In the genomic region with DNA sequence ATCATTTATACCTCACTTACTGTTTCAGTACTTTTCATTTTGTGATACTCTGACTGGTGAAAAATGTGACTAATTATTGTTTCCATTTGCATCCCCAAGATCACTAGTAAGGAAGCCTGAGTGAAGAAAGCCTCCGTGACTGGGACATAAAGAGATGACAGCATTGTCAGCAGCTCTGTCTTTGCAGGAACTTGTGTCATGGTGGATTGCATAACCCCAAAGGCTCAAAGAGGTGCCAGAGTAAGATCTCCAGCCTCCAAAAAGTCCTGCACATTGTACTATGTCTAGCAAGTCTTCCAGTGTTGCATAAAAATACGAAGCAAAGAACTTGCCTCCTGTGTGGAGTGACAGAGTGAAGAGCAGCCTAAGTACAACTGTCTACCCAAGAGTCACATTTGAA, we compare ENCODE assay signal across 21 cellular contexts.
A peak's percentile ranks its signal among the peaks of the same experiment; 100 is the strongest.
DNase-seq lines count a peak whose midpoint lies in the region; ATAC-seq and TF ChIP-seq lines count a peak whose summit lies in the region.
"Had no signal": no experiment of that assay in that cellular context is flagged by ENCODE, and none has a peak within 500 bp of the region (broad histone marks: within the 10 kb centered on the region; RNA-seq: fewer than 3 reads in every experiment).

No MANE protein-coding gene starts in this region.

- no peaks in the 10 kb centered on the region for H3K9me3 ChIP-seq in esophagus muscularis mucosa

- H3K36me3 ChIP-seq in esophagus muscularis mucosa = no peaks in the 10 kb centered on the region

- peaks cover 5% of the 10 kb centered on the region for H3K9me3 Mint-ChIP-seq in activated CD4-positive, alpha-beta T cell treated with anti-CD3 and anti-CD28 coated beads, Interleukin-2, amount 10 ng/mL, durations not matched to agents 24 days and 14 days
- no peaks in the 10 kb centered on the region for H3K9me3 Mint-ChIP-seq in activated CD4-positive, alpha-beta T cell treated with anti-CD3 and anti-CD28 coated beads, Interleukin-2, amount 10 ng/mL, durations not matched to agents 7 days and 5 days
- H3K9me3 Mint-ChIP-seq: CD8-positive, alpha-beta memory T cell; IgD-negative memory B cell; T-cell had no signal

- POLR2A ChIA-PET in activated CD4-positive, alpha-beta T cell treated with anti-CD3 and anti-CD28 coated beads, Interleukin-2, amount 10 ng/mL, durations not matched to agents 7 days and 5 days (lab: Charles Lee) = no interaction called here

- TF ChIP-seq POLR2A in NB4 (IDR thresholded peaks at IDR 0.05; ENCODE audit: extremely low read depth, insufficient read length) = no peak
- no peak for TF ChIP-seq POLR2A in esophagus muscularis mucosa (IDR thresholded peaks at IDR 0.05; ENCODE audit: low read depth)

- H3K4me1 Mint-ChIP-seq in activated CD4-positive, alpha-beta T cell treated with anti-CD3 and anti-CD28 coated beads, Interleukin-2, amount 10 ng/mL, durations not matched to agents 24 days and 14 days = peaks cover 2% of the 10 kb centered on the region
- no peaks in the 10 kb centered on the region for H3K4me1 Mint-ChIP-seq in activated CD4-positive, alpha-beta T cell treated with anti-CD3 and anti-CD28 coated beads, Interleukin-2, amount 10 ng/mL, durations not matched to agents 7 days and 5 days
- H3K4me1 Mint-ChIP-seq: CD8-positive, alpha-beta memory T cell; IgD-negative memory B cell; T-cell had no signal

- no peaks in the 10 kb centered on the region for H3K4me1 ChIP-seq in esophagus muscularis mucosa

- H3K27me3 ChIP-seq in esophagus muscularis mucosa = no peaks in the 10 kb centered on the region

- TF ChIP-seq EP300 in esophagus muscularis mucosa (IDR thresholded peaks at IDR 0.05) = no peak

- H3K4me3 Mint-ChIP-seq in activated CD4-positive, alpha-beta T cell treated with anti-CD3 and anti-CD28 coated beads, Interleukin-2, amount 10 ng/mL, durations not matched to agents 24 days and 14 days = no peak overlapping the region
- H3K4me3 Mint-ChIP-seq in activated CD4-positive, alpha-beta T cell treated with anti-CD3 and anti-CD28 coated beads, Interleukin-2, amount 10 ng/mL, durations not matched to agents 7 days and 5 days = no peak overlapping the region
- H3K4me3 Mint-ChIP-seq: CD8-positive, alpha-beta memory T cell; IgD-negative memory B cell; T-cell had no signal

- no peak overlapping the region for H3K27ac Mint-ChIP-seq in activated CD4-positive, alpha-beta T cell treated with anti-CD3 and anti-CD28 coated beads, Interleukin-2, amount 10 ng/mL, durations not matched to agents 24 days and 14 days
- H3K27ac Mint-ChIP-seq in activated CD4-positive, alpha-beta T cell treated with anti-CD3 and anti-CD28 coated beads, Interleukin-2, amount 10 ng/mL, durations not matched to agents 7 days and 5 days = no peak overlapping the region
- H3K27ac Mint-ChIP-seq: CD8-positive, alpha-beta memory T cell; IgD-negative memory B cell; T-cell had no signal

- no peak overlapping the region for H3K27ac ChIP-seq in esophagus muscularis mucosa (replicated peaks in 1 of 4)
- H3K27ac ChIP-seq: C4-2B, SK-N-MC had no signal

- peaks cover 27% of the 10 kb centered on the region for H3K27me3 Mint-ChIP-seq in activated CD4-positive, alpha-beta T cell treated with anti-CD3 and anti-CD28 coated beads, Interleukin-2, amount 10 ng/mL, durations not matched to agents 24 days and 14 days
- H3K27me3 Mint-ChIP-seq in activated CD4-positive, alpha-beta T cell treated with anti-CD3 and anti-CD28 coated beads, Interleukin-2, amount 10 ng/mL, durations not matched to agents 7 days and 5 days = peaks cover 14% of the 10 kb centered on the region
- H3K27me3 Mint-ChIP-seq: IgD-negative memory B cell had no signal

- ATAC-seq in esophagus mucosa (peak; percentile 33), GM21423 (IDR thresholded peaks at IDR 0.05; ENCODE audit: unreplicated experiment) (no peak)
- ATAC-seq: T-cell had no signal

- TF ChIP-seq CTCF in NB4 (IDR thresholded peaks at IDR 0.05; ENCODE audit: low read depth, low read length) (no peak), esophagus muscularis mucosa (IDR thresholded peaks at IDR 0.05) (no peak)

- WGBS in esophagus muscularis mucosa = 61% methylated on average over 2 of the region's 2 CpGs

- intact Hi-C loops in activated CD4-positive, alpha-beta T cell treated with anti-CD3 and anti-CD28 coated beads, Interleukin-2, amount 10 ng/mL, durations not matched to agents 24 days and 14 days (cut with micrococcal nuclease) = no loop called here
- intact Hi-C loops in esophagus muscularis mucosa (cut with DNase I) = no loop called here

- CTCF ChIA-PET in activated CD4-positive, alpha-beta T cell treated with anti-CD3 and anti-CD28 coated beads, Interleukin-2, amount 10 ng/mL, durations not matched to agents 7 days and 5 days (lab: Charles Lee) = no interaction called here

- no peaks in the 10 kb centered on the region for H3K36me3 Mint-ChIP-seq in activated CD4-positive, alpha-beta T cell treated with anti-CD3 and anti-CD28 coated beads, Interleukin-2, amount 10 ng/mL, durations not matched to agents 24 days and 14 days (ENCODE audit: low read depth)
- H3K36me3 Mint-ChIP-seq in activated CD4-positive, alpha-beta T cell treated with anti-CD3 and anti-CD28 coated beads, Interleukin-2, amount 10 ng/mL, durations not matched to agents 7 days and 5 days (ENCODE audit: low read depth) = no peaks in the 10 kb centered on the region
- H3K36me3 Mint-ChIP-seq: CD8-positive, alpha-beta memory T cell; IgD-negative memory B cell; T-cell had no signal

- no peak overlapping the region for H3K4me3 ChIP-seq in NB4 (ENCODE audit: low read depth, low read length)
- H3K4me3 ChIP-seq in esophagus muscularis mucosa = no peak overlapping the region
- H3K4me3 ChIP-seq: SK-N-MC had no signal

- DNase-seq in activated CD4-positive, alpha-beta T cell treated with anti-CD3 and anti-CD28 coated beads, Interleukin-2, amount 10 ng/mL, durations not matched to agents 24 days and 14 days = peak; percentile 17
- DNase-seq in activated CD4-positive, alpha-beta T cell treated with anti-CD3 and anti-CD28 coated beads, Interleukin-2, amount 10 ng/mL, durations not matched to agents 7 days and 5 days = no peak
- DNase-seq in NB4 (ENCODE audit: low read depth) = peak; percentile 65
- DNase-seq in NCI-H1436 treated with DMSO at 0.1 percent for 48 hours (lab: John Stamatoyannopoulos, UW) = no peak
- DNase-seq in esophagus muscularis mucosa (ENCODE audit: extremely low spot score) = no peak
- no peak for DNase-seq in retina
- DNase-seq: 8988T; Calu3; CD8-positive, alpha-beta memory T cell; DMS153; NCI-H1105; NCI-H2029 treated with DMSO at 0.1 percent for 48 hours; NCI-H526; OCI-M1; Right ventricle myocardium superior; T-cell had no signal

Comparison
In these comparisons a context has a peak if more than half of its experiments do, and no peak if none do; other contexts are left out.
1. DNase-seq: peak in activated CD4-positive, alpha-beta T cell treated with anti-CD3 and anti-CD28 coated beads, Interleukin-2, amount 10 ng/mL, durations not matched to agents 24 days and 14 days (single experiment) and NB4 (single experiment); none in activated CD4-positive, alpha-beta T cell treated with anti-CD3 and anti-CD28 coated beads, Interleukin-2, amount 10 ng/mL, durations not matched to agents 7 days and 5 days (single experiment), NCI-H1436 treated with DMSO at 0.1 percent for 48 hours (single experiment), esophagus muscularis mucosa (single experiment) and retina (single experiment).